In genomic region chr3:12138044-12138443, GRCh38 we compare ENCODE assay signal across 8 cellular contexts. TPM values are rescaled to one million over a fixed set of nuclear protein-coding genes. Genes with fewer than 3 reads are reported as not detected.
DNase-seq lines count a peak whose midpoint lies in the region; ATAC-seq and TF ChIP-seq lines count a peak whose summit lies in the region.

No MANE protein-coding gene starts in this region.

- no peaks in the 10 kb centered on the region for H3K4me1 Mint-ChIP-seq in stimulated activated effector memory CD8-positive, alpha-beta T cell treated with anti-CD3 and anti-CD28 coated beads, Interleukin-12 subunit alpha, Interleukin-12 subunit beta, amount 100 ng/mL, for 72 hours
- peaks cover 0 to 1% of the 10 kb centered on the region in 2 donors for H3K4me1 Mint-ChIP-seq in effector memory CD8-positive, alpha-beta T cell (ENCODE audit: low read depth in 2 of 2)

- no peak overlapping the region for H3K4me3 ChIP-seq in fibroblast of pulmonary artery (replicated peaks; ENCODE audit: low read depth, low read length)
- H3K4me3 ChIP-seq in vagina = no peak overlapping the region

- no peak overlapping the region for H3K27ac Mint-ChIP-seq in stimulated activated effector memory CD8-positive, alpha-beta T cell treated with anti-CD3 and anti-CD28 coated beads, Interleukin-12 subunit alpha, Interleukin-12 subunit beta, amount 100 ng/mL, for 72 hours
- H3K27ac Mint-ChIP-seq in effector memory CD8-positive, alpha-beta T cell = no peak overlapping the region

- CTCF ChIA-PET in RWPE1 (lab: Yijun Ruan, JAX) = interaction anchor here (1.0 to 1.5 kb wide), 3 partner anchors 18 to 342 kb away, joined by 3 to 10 read pairs (median 3); no protein-coding TSS in a partner anchor

- no peaks in the 10 kb centered on the region for H3K36me3 Mint-ChIP-seq in stimulated activated effector memory CD8-positive, alpha-beta T cell treated with anti-CD3 and anti-CD28 coated beads, Interleukin-12 subunit alpha, Interleukin-12 subunit beta, amount 100 ng/mL, for 72 hours
- no peaks in the 10 kb centered on the region for H3K36me3 Mint-ChIP-seq in effector memory CD8-positive, alpha-beta T cell (ENCODE audit: insufficient read depth)

- no peaks in the 10 kb centered on the region for H3K27me3 ChIP-seq in vagina

- ATAC-seq in GM21786 (IDR thresholded peaks at IDR 0.05; ENCODE audit: unreplicated experiment) = peak; percentile 36
- ATAC-seq in stimulated activated effector memory CD8-positive, alpha-beta T cell treated with anti-CD3 and anti-CD28 coated beads, Interleukin-12 subunit alpha, Interleukin-12 subunit beta, amount 100 ng/mL, for 72 hours = peak; percentile 67
- ATAC-seq in effector memory CD8-positive, alpha-beta T cell (replicated peaks) = no peak

- intact Hi-C loops in vagina (cut with DNase I) = loop anchor here (5.0 kb wide), 1 partner anchor 39 kb away; no protein-coding TSS in a partner anchor

- H3K4me3 Mint-ChIP-seq in stimulated activated effector memory CD8-positive, alpha-beta T cell treated with anti-CD3 and anti-CD28 coated beads, Interleukin-12 subunit alpha, Interleukin-12 subunit beta, amount 100 ng/mL, for 72 hours = no peak overlapping the region
- no peak overlapping the region for H3K4me3 Mint-ChIP-seq in effector memory CD8-positive, alpha-beta T cell

- H3K27me3 Mint-ChIP-seq in effector memory CD8-positive, alpha-beta T cell = peaks cover 14 to 18% of the 10 kb centered on the region in 2 donors

- H3K27ac ChIP-seq in RWPE1 (no peak overlapping the region), vagina (no peak overlapping the region)

- no peaks in the 10 kb centered on the region for H3K9me3 Mint-ChIP-seq in stimulated activated effector memory CD8-positive, alpha-beta T cell treated with anti-CD3 and anti-CD28 coated beads, Interleukin-12 subunit alpha, Interleukin-12 subunit beta, amount 100 ng/mL, for 72 hours
- no peaks in the 10 kb centered on the region for H3K9me3 Mint-ChIP-seq in effector memory CD8-positive, alpha-beta T cell

- DNase-seq in AG08396 (ENCODE audit: low spot score) (peak; percentile 37), RWPE1 (ENCODE audit: low spot score) (no peak), fibroblast of pulmonary artery (ENCODE audit: low read depth) (peak; percentile 56), vagina (ENCODE audit: extremely low spot score in 2 of 2) (no peak), GM19238 (ENCODE audit: insufficient read length, low spot score) (no peak)
- DNase-seq in stimulated activated effector memory CD8-positive, alpha-beta T cell treated with anti-CD3 and anti-CD28 coated beads, Interleukin-12 subunit alpha, Interleukin-12 subunit beta, amount 100 ng/mL, for 72 hours (ENCODE audit: low spot score in 2 of 2) = peak in 1 of 2 donors; percentile 50
- no peak for DNase-seq in effector memory CD8-positive, alpha-beta T cell

- no peaks in the 10 kb centered on the region for H3K9me3 ChIP-seq in vagina

- no peaks in the 10 kb centered on the region for H3K36me3 ChIP-seq in vagina

- no peak for TF ChIP-seq POLR2A in vagina (IDR thresholded peaks at IDR 0.05)

- TF ChIP-seq CTCF in RWPE1 (conservative IDR thresholded peaks at IDR 0.05; ENCODE audit: low read depth) (peak; percentile 57), fibroblast of pulmonary artery (IDR thresholded peaks at IDR 0.05; ENCODE audit: low read length, missing control alignments) (peak; percentile 55), vagina (IDR thresholded peaks at IDR 0.05) (no peak)

- H3K4me1 ChIP-seq in vagina = no peaks in the 10 kb centered on the region

- POLR2A ChIA-PET in RWPE1 (lab: Yijun Ruan, JAX; ENCODE audit: low non-redundant PET) = no interaction called here

RNA-seq across cellular contexts. Expression of gene TIMP4, which starts 20.7 kb away (rescaled TPM):
- 35.1 TPM for total RNA-seq in vagina

Comparison
In these comparisons a context has a peak if more than half of its experiments do, and no peak if none do; other contexts are left out.
1. DNase-seq: peak in AG08396 (single experiment) and fibroblast of pulmonary artery (single experiment); none in RWPE1 (single experiment), vagina (0 of 2), effector memory CD8-positive, alpha-beta T cell (0 of 3) and GM19238 (single experiment).
2. CTCF ChIP-seq: peak in RWPE1 (single experiment) and fibroblast of pulmonary artery (single experiment); none in vagina (0 of 3).